Comparison of ENCODE assay signal across 14 cellular contexts in genomic region chr2:8605350-8606065, GRCh38.
DNase-seq lines count a peak whose midpoint lies in the region; ATAC-seq and TF ChIP-seq lines count a peak whose summit lies in the region.
"Had no signal": no experiment of that assay in that cellular context is flagged by ENCODE, and none has a peak within 500 bp of the region (broad histone marks: within the 10 kb centered on the region; RNA-seq: fewer than 3 reads in every experiment).

No MANE protein-coding gene starts in this region.

- H3K9me3 ChIP-seq in mucosa of descending colon (no peaks in the 10 kb centered on the region), ovary (no peaks in the 10 kb centered on the region)
- no peaks in the 10 kb centered on the region for H3K9me3 ChIP-seq in CD4-positive, alpha-beta memory T cell (ENCODE audit: control insufficient read depth in 1 of 2, low read length in 2 of 2)
- H3K9me3 ChIP-seq: heart left ventricle had no signal

- TF ChIP-seq POLR2A in ovary (IDR thresholded peaks at IDR 0.05), result no peak

- POLR2A ChIA-PET in CD4-positive, alpha-beta memory T cell (lab: Charles Lee; ENCODE audit: partially characterized antibody), result no interaction called here

- H3K27ac Mint-ChIP-seq in CD4-positive, alpha-beta memory T cell, result no peak overlapping the region
- H3K27ac Mint-ChIP-seq: activated naive CD4-positive, alpha-beta T cell treated with anti-CD3 and anti-CD28 coated beads for 36 hours; natural killer cell had no signal

- no peak for TF ChIP-seq EP300 in ovary (IDR thresholded peaks at IDR 0.05)

- CTCF ChIA-PET in CD4-positive, alpha-beta memory T cell (lab: Charles Lee; ENCODE audit: partially characterized antibody), result interaction anchor here (1.0 kb wide), 1 partner anchor 29 kb away, joined by 3 read pairs; no protein-coding TSS in a partner anchor

- ATAC-seq in mucosa of descending colon (peak; percentile 44), GM18907 (IDR thresholded peaks at IDR 0.05; ENCODE audit: unreplicated experiment) (no peak)
- ATAC-seq: natural killer cell; stimulated activated naive CD8-positive, alpha-beta T cell treated with anti-CD3 and anti-CD28 coated beads, Interleukin-15, Interleukin-2, amounts not matched to agents 100 U/mL and 50 U/mL, for 24 hours had no signal

- peaks cover 0 to 4% of the 10 kb centered on the region in 2 donors for H3K36me3 Mint-ChIP-seq in CD4-positive, alpha-beta memory T cell
- H3K36me3 Mint-ChIP-seq: CD4-positive, CD25-positive, alpha-beta regulatory T cell; natural killer cell had no signal

- H3K36me3 ChIP-seq in mucosa of descending colon (ENCODE audit: low read depth), result no peaks in the 10 kb centered on the region
- H3K36me3 ChIP-seq in CD4-positive, alpha-beta memory T cell (ENCODE audit: insufficient read depth, low read length), result no peaks in the 10 kb centered on the region
- H3K36me3 ChIP-seq in ovary, result no peaks in the 10 kb centered on the region
- H3K36me3 ChIP-seq: heart left ventricle, WERI-Rb-1 had no signal

- H3K4me1 Mint-ChIP-seq in CD4-positive, alpha-beta memory T cell, result peaks cover 0 to 16% (median 8%) of the 10 kb centered on the region in 4 donors

- no peak overlapping the region for H3K27ac ChIP-seq in CD4-positive, alpha-beta memory T cell (ENCODE audit: low read depth, low read length)
- no peak overlapping the region for H3K27ac ChIP-seq in ovary
- H3K27ac ChIP-seq: heart left ventricle, WERI-Rb-1 had no signal

- 50 to 72% (median 68%) methylated on average over 8 of the region's 8 CpGs for WGBS in ovary, 3 donors

- H3K4me3 ChIP-seq in mucosa of descending colon (no peak overlapping the region), ovary (no peak overlapping the region)
- H3K4me3 ChIP-seq in CD4-positive, alpha-beta memory T cell (ENCODE audit: low read length in 2 of 2), result no peak overlapping the region
- H3K4me3 ChIP-seq: heart left ventricle had no signal

- DNase-seq in EH (ENCODE audit: low read depth) (peak; percentile 65), LoVo (ENCODE audit: low spot score) (peak; percentile 34), astrocyte of the hippocampus (ENCODE audit: low read depth, low spot score) (peak; percentile 46), mucosa of descending colon (no peak), ovary (no peak)
- no peak for DNase-seq in CD4-positive, alpha-beta memory T cell
- DNase-seq: activated naive CD4-positive, alpha-beta T cell treated with anti-CD3 and anti-CD28 coated beads for 36 hours; CD4-positive, CD25-positive, alpha-beta regulatory T cell; heart left ventricle; natural killer cell; NCI-H1694; stimulated activated naive CD8-positive, alpha-beta T cell treated with anti-CD3 and anti-CD28 coated beads, Interleukin-15, Interleukin-2, amounts not matched to agents 100 U/mL and 50 U/mL, for 24 hours; WERI-Rb-1 had no signal

- no peaks in the 10 kb centered on the region for H3K27me3 Mint-ChIP-seq in CD4-positive, alpha-beta memory T cell

- H3K9me3 Mint-ChIP-seq in CD4-positive, alpha-beta memory T cell, result peaks cover 0 to 4% (median 0%) of the 10 kb centered on the region in 8 donors
- H3K9me3 Mint-ChIP-seq: natural killer cell had no signal

- intact Hi-C loops in mucosa of descending colon (cut with DNase I, micrococcal nuclease), result no loop called here
- intact Hi-C loops in CD4-positive, alpha-beta memory T cell (cut with micrococcal nuclease), result no loop called here
- intact Hi-C loops in ovary (cut with DNase I), result no loop called here

- TF ChIP-seq CTCF in mucosa of descending colon (IDR thresholded peaks at IDR 0.05) (no peak), ovary (IDR thresholded peaks at IDR 0.05) (no peak)

- H3K4me3 Mint-ChIP-seq in CD4-positive, alpha-beta memory T cell, result no peak overlapping the region
- H3K4me3 Mint-ChIP-seq: activated naive CD4-positive, alpha-beta T cell treated with anti-CD3 and anti-CD28 coated beads for 36 hours; CD4-positive, CD25-positive, alpha-beta regulatory T cell; natural killer cell had no signal

- H3K4me1 ChIP-seq in mucosa of descending colon (ENCODE audit: low read depth), result peaks cover 9% of the 10 kb centered on the region
- peaks cover 4% of the 10 kb centered on the region for H3K4me1 ChIP-seq in CD4-positive, alpha-beta memory T cell (ENCODE audit: insufficient read depth, low read length)
- no peaks in the 10 kb centered on the region for H3K4me1 ChIP-seq in ovary (ENCODE audit: insufficient read depth)

- no peaks in the 10 kb centered on the region for H3K27me3 ChIP-seq in CD4-positive, alpha-beta memory T cell (ENCODE audit: insufficient read depth, low read length)
- H3K27me3 ChIP-seq in ovary, result no peaks in the 10 kb centered on the region
- H3K27me3 ChIP-seq: heart left ventricle had no signal

Comparison
In these comparisons a context has a peak if more than half of its experiments do, and no peak if none do; other contexts are left out.
1. DNase-seq: peak in EH (single experiment), LoVo (single experiment) and astrocyte of the hippocampus (single experiment); none in mucosa of descending colon (0 of 3), CD4-positive, alpha-beta memory T cell (0 of 5) and ovary (0 of 5).